In the genomic region with DNA sequence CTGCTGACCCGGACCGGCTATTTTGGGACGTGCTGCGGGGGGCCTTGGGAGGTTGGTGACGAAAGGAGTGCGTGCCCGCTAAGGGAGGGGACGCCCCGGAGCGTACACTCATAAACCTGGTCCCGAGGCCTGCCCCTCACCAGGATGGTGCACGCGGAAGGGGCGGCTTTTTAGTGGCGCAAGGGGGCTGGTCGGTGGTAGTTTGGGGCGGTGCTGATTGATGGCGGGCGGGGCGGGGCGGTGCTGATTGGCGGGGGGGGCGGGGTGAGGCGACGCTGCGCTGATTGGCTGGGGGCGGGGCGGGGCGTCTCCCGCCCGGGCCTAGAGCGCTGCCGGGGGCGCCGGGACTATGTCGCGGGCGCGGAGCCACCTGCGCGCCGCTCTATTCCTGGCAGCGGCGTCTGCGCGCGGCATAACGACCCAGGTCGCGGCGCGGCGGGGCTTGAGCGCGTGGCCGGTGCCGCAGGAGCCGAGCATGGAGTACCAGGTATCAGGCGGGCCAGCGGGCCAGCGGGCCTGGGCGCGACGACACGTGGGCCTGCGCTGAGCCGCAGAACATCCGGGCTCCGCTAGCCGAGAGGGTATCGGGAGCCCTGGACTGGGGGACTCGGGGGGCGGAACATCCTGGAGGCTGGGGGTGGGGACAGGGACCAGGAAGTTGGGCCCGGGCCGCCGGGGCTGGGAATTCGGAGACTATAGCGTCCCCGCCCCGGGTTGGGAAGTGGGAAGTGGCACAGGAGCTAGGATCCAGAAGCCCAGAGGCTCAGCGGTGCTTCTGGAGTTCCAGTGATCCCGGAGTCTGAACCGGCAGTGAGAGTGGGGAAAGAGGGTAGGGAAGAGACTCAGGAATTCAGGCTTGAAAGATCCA, we compare ENCODE assay signal across 8 cellular contexts. TPM values are rescaled to one million over a fixed set of nuclear protein-coding genes. Genes with fewer than 3 reads are reported as not detected.
DNase-seq lines count a peak whose midpoint lies in the region; ATAC-seq and TF ChIP-seq lines count a peak whose summit lies in the region.

A gene with protein sequence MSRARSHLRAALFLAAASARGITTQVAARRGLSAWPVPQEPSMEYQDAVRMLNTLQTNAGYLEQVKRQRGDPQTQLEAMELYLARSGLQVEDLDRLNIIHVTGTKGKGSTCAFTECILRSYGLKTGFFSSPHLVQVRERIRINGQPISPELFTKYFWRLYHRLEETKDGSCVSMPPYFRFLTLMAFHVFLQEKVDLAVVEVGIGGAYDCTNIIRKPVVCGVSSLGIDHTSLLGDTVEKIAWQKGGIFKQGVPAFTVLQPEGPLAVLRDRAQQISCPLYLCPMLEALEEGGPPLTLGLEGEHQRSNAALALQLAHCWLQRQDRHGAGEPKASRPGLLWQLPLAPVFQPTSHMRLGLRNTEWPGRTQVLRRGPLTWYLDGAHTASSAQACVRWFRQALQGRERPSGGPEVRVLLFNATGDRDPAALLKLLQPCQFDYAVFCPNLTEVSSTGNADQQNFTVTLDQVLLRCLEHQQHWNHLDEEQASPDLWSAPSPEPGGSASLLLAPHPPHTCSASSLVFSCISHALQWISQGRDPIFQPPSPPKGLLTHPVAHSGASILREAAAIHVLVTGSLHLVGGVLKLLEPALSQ (plus strand): TSS at position 307 of the 868 bp plus-strand sequence. CDS start 43 bp downstream, at position 350.

- H3K4me1 ChIP-seq in A673 (ENCODE audit: insufficient read depth, low read length, poor library complexity, severe bottlenecking) (peaks cover 14% of the 10 kb centered on the region), breast epithelium (peaks cover 9 to 10% of the 10 kb centered on the region in 2 donors), smooth muscle cell (ENCODE audit: low read depth) (peaks cover 11% of the 10 kb centered on the region)

- BruUV-seq in A673 (replicated peaks; lab: Mats Ljungman, UMichigan): no TSS peak

- peak within 1 kb of the TSS; percentile 88 for H3K4me2 ChIP-seq in smooth muscle cell

- H3K27ac ChIP-seq in A673 (ENCODE audit: low read depth, low read length, poor library complexity, severe bottlenecking) (peak within 1 kb of the TSS; percentile 96), breast epithelium (peak within 1 kb of the TSS; percentile 92 to 96), smooth muscle cell (ENCODE audit: low read depth) (peak within 1 kb of the TSS; percentile 73)

- peaks cover 11% of the 10 kb centered on the region for H3K36me3 ChIP-seq in A673 (ENCODE audit: insufficient read depth, low read length, poor library complexity, severe bottlenecking)
- peaks cover 4% of the 10 kb centered on the region for H3K36me3 ChIP-seq in breast epithelium
- H3K36me3 ChIP-seq in smooth muscle cell (ENCODE audit: low read depth): no peaks in the 10 kb centered on the region

- DNase-seq in A673 (ENCODE audit: low spot score): peak; percentile 93
- peak; percentile 70 for DNase-seq in NCI-H2196 treated with DMSO at 0.1 percent for 48 hours (lab: John Stamatoyannopoulos, UW; ENCODE audit: unreplicated experiment)
- peak; percentile 79 for DNase-seq in breast epithelium (ENCODE audit: low spot score in 2 of 2)
- DNase-seq in iPS-NIHi7 (ENCODE audit: extremely low spot score): peak; percentile 96
- DNase-seq in smooth muscle cell (lab: John Stamatoyannopoulos, UW; ENCODE audit: unreplicated experiment): peak; percentile 87

- no peaks in the 10 kb centered on the region for H4K20me1 ChIP-seq in smooth muscle cell (ENCODE audit: low read depth)

- H3K9ac ChIP-seq in smooth muscle cell (ENCODE audit: low read depth): peak within 1 kb of the TSS; percentile 77

- peak; percentile 92 for TF ChIP-seq POLR2A in GM18526 (IDR thresholded peaks at IDR 0.05; ENCODE audit: extremely low read depth, insufficient read length)
- no peak for TF ChIP-seq POLR2A in breast epithelium (IDR thresholded peaks at IDR 0.05)

- peaks cover 9% of the 10 kb centered on the region for H3F3A ChIP-seq in smooth muscle cell (ENCODE audit: low read depth)

- POLR2A ChIA-PET in A673 (lab: Charles Lee; ENCODE audit: low non-redundant PET): interaction anchor here (1.1 kb wide), 1 partner anchor 65 kb away, joined by 8 read pairs; no protein-coding TSS in a partner anchor

- H3K79me2 ChIP-seq in smooth muscle cell (ENCODE audit: low read depth): peaks cover 20% of the 10 kb centered on the region

- WGBS in smooth muscle cell (ENCODE audit: low lambda C conversion rate): under 1% methylated on average over 57 of the region's 83 CpGs

- H3K9me3 ChIP-seq in A673 (ENCODE audit: low read depth, low read length, poor library complexity, severe bottlenecking) (no peaks in the 10 kb centered on the region), breast epithelium (no peaks in the 10 kb centered on the region), smooth muscle cell (replicated peaks; ENCODE audit: low read depth) (no peaks in the 10 kb centered on the region)

- intact Hi-C loops in A673 (cut with micrococcal nuclease; ENCODE audit: unreplicated experiment) (loop anchor here (5.0 kb wide), 1 partner anchor 114 kb away; a partner anchor contains a TSS), breast epithelium (cut with DNase I; ENCODE audit: low total_unique reads) (no loop called here)

- peak within 1 kb of the TSS; percentile 69 for H2AFZ ChIP-seq in smooth muscle cell (ENCODE audit: low read depth)

- H3K27me3 ChIP-seq in A673 (replicated peaks; ENCODE audit: insufficient read depth, low read depth, low read length, poor library complexity) (no peaks in the 10 kb centered on the region), breast epithelium (no peaks in the 10 kb centered on the region), smooth muscle cell (ENCODE audit: low read depth) (no peaks in the 10 kb centered on the region)

- TF ChIP-seq CTCF in A673 (conservative IDR thresholded peaks at IDR 0.05; ENCODE audit: low read depth, low read length) (no peak), WI38 (IDR thresholded peaks at IDR 0.05; ENCODE audit: low read depth, low read length) (no peak), breast epithelium (IDR thresholded peaks at IDR 0.05) (no peak), smooth muscle cell (IDR thresholded peaks at IDR 0.05; ENCODE audit: borderline replicate concordance, insufficient read depth, poor library complexity, severe bottlenecking) (no peak)

- CTCF ChIA-PET in A673 (lab: Charles Lee): interaction anchor here (0.6 kb wide), 1 partner anchor 52 kb away, joined by 3 read pairs; no protein-coding TSS in a partner anchor

- peak within 1 kb of the TSS; percentile 97 for H3K4me3 ChIP-seq in A673 (ENCODE audit: low read depth, low read length, poor library complexity, severe bottlenecking)
- peak within 1 kb of the TSS; percentile 92 for H3K4me3 ChIP-seq in WI38 (ENCODE audit: low read depth, low read length)
- peak within 1 kb of the TSS; percentile 66 to 77 (median 73) for H3K4me3 ChIP-seq in breast epithelium
- peak within 1 kb of the TSS; percentile 87 for H3K4me3 ChIP-seq in smooth muscle cell

- ATAC-seq in HG03064 (IDR thresholded peaks at IDR 0.05; ENCODE audit: low read depth, unreplicated experiment): peak; percentile 64

RNA-seq across cellular contexts. Expression of the gene that starts here (rescaled TPM):
- total RNA-seq in A673 (2021): 74.9 and 78.2 TPM in 2 replicates
- 100 to 1,000 TPM in 1 of 3 donors, 10 to 100 TPM in 2; 56.3 to 108 (median 78.6) TPM for total RNA-seq in breast epithelium
- total RNA-seq in smooth muscle cell: 9.2 and 12.9 TPM in 2 replicates
- 26.2 and 34.9 TPM in 2 replicates for polyA plus RNA-seq in smooth muscle cell

Comparison
In these comparisons a context has a peak if more than half of its experiments do, and no peak if none do; other contexts are left out.
1. Peak in every context shown above with its lines: DNase-seq, ATAC-seq, H3K4me3 ChIP-seq and H3K27ac ChIP-seq.